In the genomic region with DNA sequence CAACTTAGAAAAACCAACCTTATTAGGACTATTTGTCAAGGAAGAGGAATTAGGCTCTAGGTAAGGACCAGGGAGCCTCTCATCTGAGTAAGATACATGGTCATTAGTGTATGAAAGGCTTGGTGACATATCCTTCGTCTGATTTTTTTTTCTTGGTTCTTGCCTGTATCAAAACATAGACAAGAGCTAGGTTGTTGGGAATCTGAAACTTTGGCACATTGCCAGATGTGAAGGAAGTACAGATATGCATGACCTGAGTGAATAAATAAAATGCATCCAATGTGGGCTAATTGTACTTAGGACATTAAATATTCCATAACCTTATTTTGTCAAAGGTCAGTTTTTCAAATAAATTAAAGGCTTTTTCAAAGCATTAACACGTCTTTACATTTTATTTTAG, we compare ENCODE assay signal across 18 cellular contexts.
"Had no signal": no experiment of that assay in that cellular context is flagged by ENCODE, and none has a peak within 500 bp of the region (broad histone marks: within the 10 kb centered on the region; RNA-seq: fewer than 3 reads in every experiment).

No MANE protein-coding gene starts in this region.

- H3K36me3 ChIP-seq: gastrocnemius medialis, heart right ventricle, thoracic aorta had no signal

- ATAC-seq: activated CD8-positive, alpha-beta memory T cell treated with anti-CD3 and anti-CD28 coated beads, Interleukin-2, amount 10 ng/mL, durations not matched to agents 7 days and 5 days; activated naive CD4-positive, alpha-beta T cell treated with anti-CD3 and anti-CD28 coated beads, Interleukin-2, amount 50 U/mL, for 72 hours; activated T-cell treated with anti-CD3 and anti-CD28 coated beads, Interleukin-2, amount 50 U/mL, for 4 hours; effector memory CD8-positive, alpha-beta T cell; gastrocnemius medialis; heart right ventricle; naive thymus-derived CD4-positive, alpha-beta T cell; stimulated activated effector memory CD8-positive, alpha-beta T cell treated with anti-CD3 and anti-CD28 coated beads, Interleukin-12 subunit alpha, Interleukin-12 subunit beta, amount 100 ng/mL, for 72 hours had no signal

- DNase-seq: activated CD4-positive, alpha-beta T cell treated with anti-CD3 and anti-CD28 coated beads for 1 hour; activated CD4-positive, alpha-beta T cell treated with anti-CD3 and anti-CD28 coated beads, Interleukin-2, amount 50 U/mL, for 48 hours; activated CD8-positive, alpha-beta memory T cell treated with anti-CD3 and anti-CD28 coated beads, Interleukin-2, amount 10 ng/mL, durations not matched to agents 7 days and 5 days; activated effector memory CD4-positive, alpha-beta T cell treated with Interleukin-2 at 50 U/mL for 16 hours; activated T-cell treated with anti-CD3 and anti-CD28 coated beads, Interleukin-2, amount 50 U/mL, for 4 hours; amygdala; dermis blood vessel endothelial cell; effector memory CD8-positive, alpha-beta T cell; gastrocnemius medialis; heart right ventricle; left colon; midbrain; naive thymus-derived CD4-positive, alpha-beta T cell had no signal

- H3K4me1 ChIP-seq: gastrocnemius medialis, heart right ventricle, parathyroid adenoma had no signal

- H3K9me3 ChIP-seq: gastrocnemius medialis, heart right ventricle, thoracic aorta had no signal

- H3K27ac ChIP-seq: gastrocnemius medialis, heart right ventricle, parathyroid adenoma, thoracic aorta had no signal

- H3K4me3 ChIP-seq: gastrocnemius medialis, heart right ventricle, lung, thoracic aorta had no signal

- H3K27me3 ChIP-seq: gastrocnemius medialis had no signal
